Comparison of ENCODE assay signal across 1 cellular context in genomic region chr6:30884521-30885480, GRCh38.
TF ChIP-seq lines count a peak whose summit lies in the region.

No MANE protein-coding gene starts in this region.

TF ChIP-seq in IMR-90, 13 proteins besides CTCF, POLR2A, EP300 and RAD21:
- no peak for TF ChIP-seq USF2 (IDR thresholded peaks at IDR 0.05; ENCODE audit: low read depth, low read length)
- no peak for TF ChIP-seq CEBPB (IDR thresholded peaks at IDR 0.05; ENCODE audit: low read depth, low read length)
- TF ChIP-seq BHLHE40 (IDR thresholded peaks at IDR 0.05; ENCODE audit: low read depth, low read length) = no peak
- no peak for TF ChIP-seq RCOR1 (IDR thresholded peaks at IDR 0.05; ENCODE audit: insufficient replicate concordance, low read length)
- TF ChIP-seq RFX5 (IDR thresholded peaks at IDR 0.05; ENCODE audit: low read depth, low read length) = no peak
- no peak for TF ChIP-seq CHD1 (IDR thresholded peaks at IDR 0.05; ENCODE audit: low read depth, low read length)
- TF ChIP-seq MAFK (IDR thresholded peaks at IDR 0.05; ENCODE audit: low read depth, low read length) = no peak
- TF ChIP-seq SMC3 (IDR thresholded peaks at IDR 0.05; ENCODE audit: low read depth, low read length) = no peak
- no peak for TF ChIP-seq MAZ (IDR thresholded peaks at IDR 0.05; ENCODE audit: borderline replicate concordance, low read depth, low read length)
- TF ChIP-seq MXI1 (IDR thresholded peaks at IDR 0.05; ENCODE audit: borderline replicate concordance, low read depth, low read length) = no peak
- TF ChIP-seq, protein P1, sequence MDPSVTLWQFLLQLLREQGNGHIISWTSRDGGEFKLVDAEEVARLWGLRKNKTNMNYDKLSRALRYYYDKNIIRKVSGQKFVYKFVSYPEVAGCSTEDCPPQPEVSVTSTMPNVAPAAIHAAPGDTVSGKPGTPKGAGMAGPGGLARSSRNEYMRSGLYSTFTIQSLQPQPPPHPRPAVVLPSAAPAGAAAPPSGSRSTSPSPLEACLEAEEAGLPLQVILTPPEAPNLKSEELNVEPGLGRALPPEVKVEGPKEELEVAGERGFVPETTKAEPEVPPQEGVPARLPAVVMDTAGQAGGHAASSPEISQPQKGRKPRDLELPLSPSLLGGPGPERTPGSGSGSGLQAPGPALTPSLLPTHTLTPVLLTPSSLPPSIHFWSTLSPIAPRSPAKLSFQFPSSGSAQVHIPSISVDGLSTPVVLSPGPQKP (IDR thresholded peaks at IDR 0.05; ENCODE audit: borderline replicate concordance, low read depth, low read length) = no peak
